20 cellular contexts compared by ENCODE assay signal in the genomic region with DNA sequence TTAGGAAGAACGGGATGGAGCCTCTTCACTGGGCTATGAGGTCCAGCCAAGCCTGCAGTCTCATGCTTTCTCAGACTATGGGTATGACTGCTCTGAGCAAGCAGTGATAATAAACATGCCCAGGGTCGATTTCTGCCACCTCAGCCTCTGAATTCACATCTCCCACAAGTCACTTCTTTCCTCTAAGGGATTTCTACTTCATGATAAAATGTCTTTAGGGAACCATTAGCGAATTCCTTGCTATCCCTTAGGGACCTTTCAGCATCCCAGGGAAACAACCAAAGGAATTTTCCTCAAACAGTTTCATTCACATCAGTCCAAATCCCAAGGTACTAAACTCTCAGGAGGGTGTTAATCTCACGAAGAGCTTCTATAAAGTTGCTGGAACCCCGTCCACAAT.
"Had no signal": no experiment of that assay in that cellular context is flagged by ENCODE, and none has a peak within 500 bp of the region (broad histone marks: within the 10 kb centered on the region; RNA-seq: fewer than 3 reads in every experiment).

No MANE protein-coding gene starts in this region.

- H3K4me1 ChIP-seq: left lung had no signal

- H3K36me3 ChIP-seq: gastrocnemius medialis, left lung, suprapubic skin, tibial artery had no signal

- H3K27ac ChIP-seq: gastrocnemius medialis, suprapubic skin had no signal

- H3K9me3 Mint-ChIP-seq: activated naive CD4-positive, alpha-beta T cell treated with anti-CD3 and anti-CD28 coated beads, Interleukin-2, amount 50 U/mL, for 72 hours; activated T-cell treated with anti-CD3 and anti-CD28 coated beads, Interleukin-2, amount 50 U/mL, for 72 hours; natural killer cell treated with Interleukin-12 subunit alpha and Interleukin-12 subunit beta and Interleukin-15 and Interleukin-18, amount 100 ng/mL, for 72 hours had no signal

- H3K9me3 ChIP-seq: gastrocnemius medialis, left lung, mucosa of descending colon, suprapubic skin, tibial artery had no signal

- ATAC-seq: activated naive CD4-positive, alpha-beta T cell treated with anti-CD3 and anti-CD28 coated beads, Interleukin-2, amount 50 U/mL, for 72 hours; activated T-cell treated with anti-CD3 and anti-CD28 coated beads, Interleukin-2, amount 50 U/mL, for 72 hours; gastrocnemius medialis; left lung; mucosa of descending colon; natural killer cell treated with Interleukin-12 subunit alpha and Interleukin-12 subunit beta and Interleukin-15 and Interleukin-18, amount 100 ng/mL, for 72 hours had no signal

- H3K4me3 Mint-ChIP-seq: activated T-cell treated with anti-CD3 and anti-CD28 coated beads, Interleukin-2, amount 50 U/mL, for 72 hours; natural killer cell treated with Interleukin-12 subunit alpha and Interleukin-12 subunit beta and Interleukin-15 and Interleukin-18, amount 100 ng/mL, for 72 hours had no signal

- H3K36me3 Mint-ChIP-seq: activated naive CD4-positive, alpha-beta T cell treated with anti-CD3 and anti-CD28 coated beads, Interleukin-2, amount 50 U/mL, for 72 hours; natural killer cell treated with Interleukin-12 subunit alpha and Interleukin-12 subunit beta and Interleukin-15 and Interleukin-18, amount 100 ng/mL, for 72 hours had no signal

- H3K4me3 ChIP-seq: gastrocnemius medialis, left lung, lung, mucosa of descending colon, suprapubic skin, tibial artery had no signal

- H3K27ac Mint-ChIP-seq: activated naive CD4-positive, alpha-beta T cell treated with anti-CD3 and anti-CD28 coated beads, Interleukin-2, amount 50 U/mL, for 72 hours; activated T-cell treated with anti-CD3 and anti-CD28 coated beads, Interleukin-2, amount 50 U/mL, for 72 hours; natural killer cell treated with Interleukin-12 subunit alpha and Interleukin-12 subunit beta and Interleukin-15 and Interleukin-18, amount 100 ng/mL, for 72 hours had no signal

- H3K27me3 ChIP-seq: gastrocnemius medialis, left lung, suprapubic skin, tibial artery had no signal

- DNase-seq: activated CD4-positive, alpha-beta T cell treated with anti-CD3 and anti-CD28 coated beads for 4 hours; activated CD4-positive, alpha-beta T cell treated with anti-CD3 and anti-CD28 coated beads, Interleukin-2, amount 50 U/mL, for 4 hours; activated CD4-positive, CD25-positive, alpha-beta regulatory T cell; activated naive CD4-positive, alpha-beta T cell; activated T-cell treated with anti-CD3 and anti-CD28 coated beads for 4 hours; activated T-cell treated with anti-CD3 and anti-CD28 coated beads, Interleukin-2, amount 50 U/mL, for 72 hours; dermis blood vessel endothelial cell; effector memory CD4-positive, alpha-beta T cell; gastrocnemius medialis; glutamatergic neuron; left lung; mucosa of descending colon; stimulated activated CD4-positive, alpha-beta T cell treated with anti-CD3 and anti-CD28 coated beads, Interleukin-15, amount 100 ng/mL, for 24 hours; stimulated activated naive CD4-positive, alpha-beta T cell; T-helper 2 cell; tibial artery had no signal
